Comparison of ENCODE assay signal across 20 cellular contexts in genomic region chr6:42220754-42221153, GRCh38. TPM values are rescaled to one million over a fixed set of nuclear protein-coding genes. Genes with fewer than 3 reads are reported as not detected.
DNase-seq lines count a peak whose midpoint lies in the region; ATAC-seq, FAIRE-seq and TF ChIP-seq lines count a peak whose summit lies in the region.
"Had no signal": no experiment of that assay in that cellular context is flagged by ENCODE, and none has a peak within 500 bp of the region (broad histone marks: within the 10 kb centered on the region; RNA-seq: fewer than 3 reads in every experiment).

No MANE protein-coding gene starts in this region.

- intact Hi-C loops in HepG2 (cut with micrococcal nuclease; ENCODE audit: unreplicated experiment) (no loop called here), right lobe of liver (cut with DNase I) (loop anchor here in 1 of 2 donors (10.0 kb wide), 1 partner anchor 56 kb away; no protein-coding TSS in a partner anchor), upper lobe of right lung (cut with DNase I) (no loop called here)

- H3K36me3 Mint-ChIP-seq in WTC11: 0 out of 2 replicates have a peak, but pooled peaks cover 2% of the 10 kb centered on the region

- peaks cover 12% of the 10 kb centered on the region for H3K79me2 ChIP-seq in HepG2 (ENCODE audit: insufficient read depth, low read length)
- peaks cover 18% of the 10 kb centered on the region for H3K79me2 ChIP-seq in OCI-LY3 (ENCODE audit: low read length)
- H3K79me2 ChIP-seq in H1 (ENCODE audit: control insufficient read depth in 1 of 2, insufficient read depth in 2 of 2, low read length in 2 of 2): peaks cover 0 to 9% of the 10 kb centered on the region in 2 experiments; a peak in 2 of 4 replicates

- TF ChIP-seq CTCF in HepG2 (CRISPR knock-in tag; IDR thresholded peaks at IDR 0.05) (no peak), right lobe of liver (IDR thresholded peaks at IDR 0.05) (no peak), OCI-LY3 (IDR thresholded peaks at IDR 0.05; ENCODE audit: low read depth, low read length) (no peak), H1 (IDR thresholded peaks at IDR 0.05; ENCODE audit: control extremely low read depth in 1 of 3, insufficient read depth in 1 of 3, low read depth in 1 of 3, low read length in 3 of 3) (no peak), WTC11 (IDR thresholded peaks at IDR 0.05) (no peak), upper lobe of right lung (IDR thresholded peaks at IDR 0.05) (no peak)

- H4K5ac ChIP-seq in H1 (ENCODE audit: insufficient read length, low read depth, low read length): no peak overlapping the region

- H2BK15ac ChIP-seq in H1 (ENCODE audit: low read length): peak overlapping the region; percentile 53; the same call in 1 of the 2 replicates

- no peak overlapping the region for H4K91ac ChIP-seq in H1 (replicated peaks; ENCODE audit: insufficient read length, low read length)

- no peaks in the 10 kb centered on the region for H3K9me3 Mint-ChIP-seq in WTC11
- H3K9me3 Mint-ChIP-seq: CD4-positive, alpha-beta memory T cell had no signal

- in situ Hi-C loops in HepG2 (cut with HindIII; ENCODE audit: extremely low pct_ligation_motif_present, low pct_unique_long_range_greater_than_20kb): loop anchor here (25.0 kb wide), 1 partner anchor 433 kb away; the partner anchor contains the start of genes FRS3, PRICKLE4 and TOMM6

- H3K27ac Mint-ChIP-seq in WTC11: no peak overlapping the region
- H3K27ac Mint-ChIP-seq: CD4-positive, alpha-beta memory T cell had no signal

- H3K27ac ChIP-seq in HepG2 (ENCODE audit: extremely low read length, insufficient read depth, low read length) (no peak overlapping the region), right lobe of liver (no peak overlapping the region), OCI-LY3 (ENCODE audit: low read length) (peak overlapping the region; percentile 80), H1 (ENCODE audit: low read depth, low read length) (no peak overlapping the region), upper lobe of right lung (no peak overlapping the region)
- H3K27ac ChIP-seq: HL-60 had no signal

- no peak overlapping the region for H4K8ac ChIP-seq in H1 (ENCODE audit: extremely low read depth, insufficient read depth, low read length)

- no peaks in the 10 kb centered on the region; the same call in 1 of the 2 replicates for H3K23me2 ChIP-seq in H1 (ENCODE audit: low read depth, low read length)

- H3K9ac ChIP-seq in HepG2 (ENCODE audit: insufficient read depth, low read depth, low read length) (no peak overlapping the region), OCI-LY3 (ENCODE audit: low read length) (peak overlapping the region; percentile 53; the same call in 1 of the 2 replicates), H1 (replicated peaks in 1 of 4; ENCODE audit: extremely low read depth in 1 of 4, low read depth in 3 of 4, low read length in 3 of 4) (no peak overlapping the region)

- no peak for TF ChIP-seq POLR2A in HepG2 (IDR thresholded peaks at IDR 0.05; ENCODE audit: insufficient read depth in 1 of 2, low read depth in 2 of 2, low read length in 2 of 2)
- TF ChIP-seq POLR2A in right lobe of liver (IDR thresholded peaks at IDR 0.05): no peak
- no peak for TF ChIP-seq POLR2A in H1 (IDR thresholded peaks at IDR 0.05; ENCODE audit: control extremely low read depth in 1 of 2, low read depth in 2 of 2, low read length in 2 of 2)

- H3K4me3 ChIP-seq in HepG2 (replicated peaks in 1 of 3; ENCODE audit: insufficient read depth in 1 of 3, low read depth in 2 of 3, low read length in 3 of 3) (no peak overlapping the region), right lobe of liver (no peak overlapping the region), OCI-LY3 (ENCODE audit: low read length) (peak overlapping the region; percentile 24; the same call in 1 of the 2 replicates), H1 (ENCODE audit: extremely low read depth in 1 of 4, insufficient read depth in 2 of 4, low read depth in 3 of 4, low read length in 4 of 4) (no peak overlapping the region), upper lobe of right lung (no peak overlapping the region)
- H3K4me3 ChIP-seq: HAP-1 had no signal

- H3K4me2 ChIP-seq in HepG2 (ENCODE audit: low read depth, low read length): no peak overlapping the region
- H3K4me2 ChIP-seq in OCI-LY3 (ENCODE audit: low read length): peak overlapping the region; percentile 70
- H3K4me2 ChIP-seq in H1 (ENCODE audit: insufficient read depth in 1 of 2, low read depth in 2 of 2, low read length in 2 of 2): no peak overlapping the region

- H2BK12ac ChIP-seq in H1 (ENCODE audit: low read depth, low read length): no peak overlapping the region

- H2BK20ac ChIP-seq in H1 (ENCODE audit: low read length): no peak overlapping the region

- H3K23ac ChIP-seq in H1 (ENCODE audit: insufficient read length): no peak overlapping the region

- H3K4me1 ChIP-seq in HepG2 (ENCODE audit: insufficient read depth, low read length) (peaks cover 58% of the 10 kb centered on the region), right lobe of liver (peaks cover 0 to 9% (median 4%) of the 10 kb centered on the region in 4 donors), OCI-LY3 (ENCODE audit: low read length) (peaks cover 66% of the 10 kb centered on the region), H1 (replicated peaks in 1 of 4; ENCODE audit: control insufficient read depth in 3 of 4, insufficient read depth in 4 of 4, low read length in 3 of 4) (no peaks in the 10 kb centered on the region; a peak in 1 of 7 replicates), upper lobe of right lung (peaks cover 9% of the 10 kb centered on the region)
- H3K4me1 ChIP-seq: BE2C had no signal

- TF ChIP-seq RAD21 in HepG2 (CRISPR knock-in tag; IDR thresholded peaks at IDR 0.05) (no peak), H1 (IDR thresholded peaks at IDR 0.05 in 1 of 2, conservative IDR thresholded peaks at IDR 0.05 in 1 of 2; ENCODE audit: low read depth in 2 of 2, low read length in 2 of 2) (no peak)

- FAIRE-seq in HepG2 (lab: Jason Lieb, UNC): no peak
- no peak for FAIRE-seq in H1 (lab: Jason Lieb, UNC)
- FAIRE-seq: HTR-8/SVneo had no signal

- H4K20me1 ChIP-seq in HepG2 (ENCODE audit: insufficient read depth, low read length) (no peaks in the 10 kb centered on the region), OCI-LY3 (ENCODE audit: insufficient read depth, low read length) (no peaks in the 10 kb centered on the region), H1 (replicated peaks in 1 of 2; ENCODE audit: control insufficient read depth in 1 of 2, insufficient read depth in 2 of 2, low read length in 2 of 2) (no peaks in the 10 kb centered on the region)

- no peak overlapping the region for H2AK5ac ChIP-seq in H1 (ENCODE audit: low read depth, low read length)

- no peak overlapping the region for H2BK120ac ChIP-seq in H1 (replicated peaks; ENCODE audit: low read depth, low read length)

- H2AFZ ChIP-seq in HepG2 (ENCODE audit: low read length) (no peak overlapping the region), OCI-LY3 (ENCODE audit: low read depth, low read length) (peak overlapping the region; percentile 48), H1 (ENCODE audit: low read length) (no peak overlapping the region)

- POLR2A ChIA-PET in HepG2 (lab: Yijun Ruan, JAX) (no interaction called here), H1 (lab: Charles Lee; ENCODE audit: partially characterized antibody) (interaction anchor here (1.2 to 1.6 kb wide), 3 partner anchors 78 to 123 kb away, joined by 3 to 5 read pairs (median 4); partner anchors contain the start of gene C6orf132), WTC11 (lab: Charles Lee) (no interaction called here)

- H3K4me1 Mint-ChIP-seq in WTC11: peaks cover 8% of the 10 kb centered on the region; the same call in 1 of the 2 replicates

- ATAC-seq in HepG2 (no peak), right lobe of liver (no peak), WTC11 (no peak), upper lobe of right lung (no peak)

- H3K79me1 ChIP-seq in H1 (ENCODE audit: low read depth, low read length): no peaks in the 10 kb centered on the region

- BruUV-seq in HepG2 (replicated peaks; lab: Mats Ljungman, UMichigan): no TSS peak

- no peak overlapping the region for H3K4ac ChIP-seq in H1 (replicated peaks; ENCODE audit: insufficient read length, low read depth, low read length)

- H3K18ac ChIP-seq in H1 (ENCODE audit: extremely low read depth, low read length): no peak overlapping the region

- no peak overlapping the region for H3K14ac ChIP-seq in H1 (ENCODE audit: insufficient read length)

- no peak overlapping the region for H2BK5ac ChIP-seq in H1 (ENCODE audit: low read depth, low read length)

- H3K56ac ChIP-seq in H1 (replicated peaks; ENCODE audit: insufficient read length, low read depth, low read length): no peak overlapping the region

- CTCF ChIA-PET in HepG2 (lab: Yijun Ruan, JAX; ENCODE audit: low intra/inter-chr PET ratio, low total read pairs) (no interaction called here), H1 (lab: Charles Lee; ENCODE audit: partially characterized antibody) (no interaction called here), WTC11 (lab: Charles Lee) (no interaction called here)

- DNase-seq in HepG2 (ENCODE audit: low spot score) (no peak), right lobe of liver (no peak), H1 (ENCODE audit: low read depth in 1 of 2, low spot score in 2 of 2) (no peak), WTC11 (ENCODE audit: low spot score) (no peak), upper lobe of right lung (no peak), HK-2 (ENCODE audit: unreplicated experiment) (no peak)
- DNase-seq: BE2C; CD4-positive, alpha-beta memory T cell; DMS79 treated with DMSO at 0.1 percent for 48 hours; NCI-H1048; NCI-H1436 treated with DMSO at 0.1 percent for 48 hours; NCI-H2029 treated with DMSO at 0.1 percent for 48 hours; NCI-H510A; NCI-H774; Right ventricle myocardium superior had no signal

- H3K9me3 ChIP-seq in HepG2 (ENCODE audit: low read length): no peaks in the 10 kb centered on the region
- no peaks in the 10 kb centered on the region for H3K9me3 ChIP-seq in right lobe of liver
- no peaks in the 10 kb centered on the region for H3K9me3 ChIP-seq in OCI-LY3 (ENCODE audit: insufficient read depth, low read length)
- no peaks in the 10 kb centered on the region for H3K9me3 ChIP-seq in H1 (ENCODE audit: insufficient read depth in 2 of 2, low read depth in 1 of 2, low read length in 1 of 2)
- no peaks in the 10 kb centered on the region for H3K9me3 ChIP-seq in upper lobe of right lung
- H3K9me3 ChIP-seq: BE2C, HAP-1 had no signal

- TF ChIP-seq EP300 in HepG2 (IDR thresholded peaks at IDR 0.05; ENCODE audit: low read depth in 2 of 2, low read length in 2 of 2) (no peak), HepG2 (CRISPR knock-in tag; IDR thresholded peaks at IDR 0.05; ENCODE audit: borderline replicate concordance) (no peak), H1 (IDR thresholded peaks at IDR 0.05; ENCODE audit: borderline replicate concordance in 1 of 2, low read depth in 2 of 2, low read length in 2 of 2) (no peak)

- H3K27me3 ChIP-seq in HepG2 (ENCODE audit: control insufficient read depth in 1 of 2, insufficient read depth in 2 of 2, low read length in 2 of 2) (no peaks in the 10 kb centered on the region; a peak in 1 of 5 replicates), right lobe of liver (no peaks in the 10 kb centered on the region), OCI-LY3 (ENCODE audit: low read depth, low read length) (no peaks in the 10 kb centered on the region), H1 (replicated peaks in 1 of 4; ENCODE audit: control insufficient read depth in 3 of 4, extremely low read depth in 1 of 4, insufficient read depth in 3 of 4, low read length in 3 of 4) (no peaks in the 10 kb centered on the region), upper lobe of right lung (no peaks in the 10 kb centered on the region)
- H3K27me3 ChIP-seq: BE2C had no signal

- H3K36me3 ChIP-seq in HepG2 (replicated peaks in 1 of 2; ENCODE audit: control insufficient read depth in 1 of 2, insufficient read depth in 2 of 2, low read length in 2 of 2): no peaks in the 10 kb centered on the region
- no peaks in the 10 kb centered on the region for H3K36me3 ChIP-seq in right lobe of liver
- H3K36me3 ChIP-seq in OCI-LY3 (replicated peaks; ENCODE audit: low read depth, low read length): no peaks in the 10 kb centered on the region
- H3K36me3 ChIP-seq in H1 (ENCODE audit: control insufficient read depth in 2 of 4, insufficient read depth in 4 of 4, low read length in 3 of 4): no peaks in the 10 kb centered on the region
- no peaks in the 10 kb centered on the region for H3K36me3 ChIP-seq in upper lobe of right lung
- H3K36me3 ChIP-seq: BE2C, HAP-1 had no signal

- H3K4me3 Mint-ChIP-seq in WTC11: no peak overlapping the region
- H3K4me3 Mint-ChIP-seq: CD4-positive, alpha-beta memory T cell had no signal

- 39% methylated on average over 7 of the region's 7 CpGs for WGBS in HepG2 (ENCODE audit: low lambda C conversion rate)
- WGBS in right lobe of liver (ENCODE audit: insufficient coverage, low coverage, low lambda C conversion rate, missing lambda C conversion rate): 69% methylated on average over 6 of the region's 7 CpGs
- 94% methylated on average over 7 of the region's 7 CpGs; no CpG with 5 or more reads in 1 of the 2 experiments for WGBS in H1 (ENCODE audit: extremely low coverage in 1 of 2, insufficient coverage in 1 of 2, insufficient read length in 1 of 2, insufficient replicate concordance in 2 of 2, low coverage in 1 of 2, low lambda C conversion rate in 2 of 2, missing lambda C conversion rate in 1 of 2), 2 experiments

- H3K27me3 Mint-ChIP-seq in WTC11 (ENCODE audit: low read depth): no peaks in the 10 kb centered on the region
- H3K27me3 Mint-ChIP-seq: CD4-positive, alpha-beta memory T cell had no signal

RNA-seq across cellular contexts. Expression of gene MRPS10, which starts 3.1 kb away (rescaled TPM):
- total RNA-seq in HepG2 (2016; rRNA removed; fragmentation: Illumina TruSeq; extraction: Trizol): 54.6 and 79.2 TPM in 2 replicates
- 12.2 and 13.6 TPM in 2 replicates for total RNA-seq in HepG2 (2016; cell fraction: cytosol; rRNA removed; fragmentation: Illumina TruSeq; extraction: Trizol; ENCODE audit: low read depth)
- 55.4 and 85.0 TPM in 2 replicates for total RNA-seq in HepG2 (2016; cell fraction: insoluble cytoplasmic fraction; rRNA removed; fragmentation: Illumina TruSeq; extraction: Trizol)
- 37.8 and 41.2 TPM in 2 replicates for total RNA-seq in HepG2 (2016; cell fraction: membrane; rRNA removed; fragmentation: Illumina TruSeq; extraction: Trizol)
- total RNA-seq in HepG2 (2016; cell fraction: nucleus; rRNA removed; fragmentation: Illumina TruSeq; extraction: Trizol): 20.0 and 20.7 TPM in 2 replicates
- polyA plus RNA-seq in HepG2 (2011; rRNA removed): 22.8 and 31.7 TPM in 2 replicates
- 16.1 and 23.7 TPM in 2 replicates for polyA plus RNA-seq in HepG2 (2011; cell fraction: cytosol; rRNA removed)
- 4.2 and 5.9 TPM in 2 replicates for polyA plus RNA-seq in HepG2 (2011; cell fraction: nucleus; rRNA removed)
- 22.8 and 28.4 TPM in 2 replicates for polyA plus RNA-seq in HepG2 (2012)
- polyA plus RNA-seq in HepG2 (2016; cell fraction: cytosol; fragmentation: Illumina TruSeq; extraction: Trizol; ENCODE audit: low read depth): 14.5 and 15.5 TPM in 2 replicates
- 81.8 and 85.5 TPM in 2 replicates for polyA plus RNA-seq in HepG2 (2016; cell fraction: insoluble cytoplasmic fraction; fragmentation: Illumina TruSeq; extraction: Trizol; ENCODE audit: low read depth)
- polyA plus RNA-seq in HepG2 (2016; cell fraction: membrane; fragmentation: Illumina TruSeq; extraction: Trizol; ENCODE audit: low read depth): 32.1 and 36.3 TPM in 2 replicates
- polyA plus RNA-seq in HepG2 (2016; cell fraction: nucleus; fragmentation: Illumina TruSeq; extraction: Trizol; ENCODE audit: insufficient read depth, low read depth): 30.6 and 31.3 TPM in 2 replicates
- polyA minus RNA-seq in HepG2 (2011; rRNA and poly(A)+ RNA removed; ENCODE audit: low replicate concordance): 5.2 and 11.4 TPM in 2 replicates
- polyA minus RNA-seq in HepG2 (2011; cell fraction: cytosol; rRNA and poly(A)+ RNA removed): 13.1 and 14.4 TPM in 2 replicates
- polyA minus RNA-seq in HepG2 (2011; cell fraction: nucleus; rRNA and poly(A)+ RNA removed): 12.4 and 15.7 TPM in 2 replicates
- 10 to 100 TPM; 17.7 to 35.3 (median 20.1) TPM for total RNA-seq in right lobe of liver
- total RNA-seq in H1 (2021; fragmentation: NEBNext Ultra II Directional; extraction: Animal tissue kit (Norgen Biotek cat#: 25700)): 32.0 and 33.6 TPM in 2 replicates
- polyA plus RNA-seq in H1 (2011; rRNA removed): 13.2 and 20.5 TPM in 2 replicates
- 28.0 TPM for polyA plus RNA-seq in H1 (2011; cell fraction: cytosol; rRNA removed)
- 5.8 TPM for polyA plus RNA-seq in H1 (2011; cell fraction: nucleus; rRNA removed)
- polyA plus RNA-seq in H1 (2012, experiment 1 of 2): 17.5 to 26.9 TPM (median 19.3 TPM) in 4 replicates
- 4.3 TPM for polyA plus RNA-seq in H1 (2012, experiment 2 of 2)
- polyA plus RNA-seq in H1 (2013, experiment 1 of 2): 30.8 TPM
- 33.4 TPM for polyA plus RNA-seq in H1 (2013, experiment 2 of 2)
- 10.7 and 13.1 TPM in 2 replicates for polyA minus RNA-seq in H1 (2011; rRNA and poly(A)+ RNA removed)
- polyA minus RNA-seq in H1 (2011; cell fraction: cytosol; rRNA and poly(A)+ RNA removed): 8.7 TPM
- polyA minus RNA-seq in H1 (2011; cell fraction: nucleus; rRNA and poly(A)+ RNA removed): 9.8 TPM
- 30.7 to 32.9 TPM (median 31.3 TPM) in 3 replicates for total RNA-seq in WTC11 (2021)
- total RNA-seq in upper lobe of right lung: 24.8 TPM

RNA-seq across cellular contexts. Expression of gene GUCA1B, which starts 26.0 kb away (rescaled TPM):
- 0.31 and 0.75 TPM in 2 replicates for total RNA-seq in HepG2 (2016; rRNA removed; fragmentation: Illumina TruSeq; extraction: Trizol)
- not detected in 2 replicates for total RNA-seq in HepG2 (2016; cell fraction: cytosol; rRNA removed; fragmentation: Illumina TruSeq; extraction: Trizol; ENCODE audit: low read depth)
- 0.22 and 0.26 TPM in 2 replicates for total RNA-seq in HepG2 (2016; cell fraction: insoluble cytoplasmic fraction; rRNA removed; fragmentation: Illumina TruSeq; extraction: Trizol)
- 0.28 TPM in 1 of 2 replicates, not detected in the other for total RNA-seq in HepG2 (2016; cell fraction: membrane; rRNA removed; fragmentation: Illumina TruSeq; extraction: Trizol)
- 0.34 and 0.47 TPM in 2 replicates for total RNA-seq in HepG2 (2016; cell fraction: nucleus; rRNA removed; fragmentation: Illumina TruSeq; extraction: Trizol)
- polyA plus RNA-seq in HepG2 (2011; rRNA removed): 0.58 and 0.74 TPM in 2 replicates
- polyA plus RNA-seq in HepG2 (2011; cell fraction: cytosol; rRNA removed): 0.23 and 0.40 TPM in 2 replicates
- 2.1 and 2.6 TPM in 2 replicates for polyA plus RNA-seq in HepG2 (2011; cell fraction: nucleus; rRNA removed)
- 0.72 and 1.5 TPM in 2 replicates for polyA plus RNA-seq in HepG2 (2012)
- polyA plus RNA-seq in HepG2 (2016; cell fraction: cytosol; fragmentation: Illumina TruSeq; extraction: Trizol; ENCODE audit: low read depth): not detected in 2 replicates
- polyA plus RNA-seq in HepG2 (2016; cell fraction: insoluble cytoplasmic fraction; fragmentation: Illumina TruSeq; extraction: Trizol; ENCODE audit: low read depth): 0.38 and 0.50 TPM in 2 replicates
- 0.17 and 0.26 TPM in 2 replicates for polyA plus RNA-seq in HepG2 (2016; cell fraction: membrane; fragmentation: Illumina TruSeq; extraction: Trizol; ENCODE audit: low read depth)
- 0.89 and 2.5 TPM in 2 replicates for polyA plus RNA-seq in HepG2 (2016; cell fraction: nucleus; fragmentation: Illumina TruSeq; extraction: Trizol; ENCODE audit: insufficient read depth, low read depth)
- polyA minus RNA-seq in HepG2 (2011; rRNA and poly(A)+ RNA removed; ENCODE audit: low replicate concordance): 0.19 and 0.26 TPM in 2 replicates
- polyA minus RNA-seq in HepG2 (2011; cell fraction: cytosol; rRNA and poly(A)+ RNA removed): not detected in 2 replicates
- 0.90 and 0.99 TPM in 2 replicates for polyA minus RNA-seq in HepG2 (2011; cell fraction: nucleus; rRNA and poly(A)+ RNA removed)
- total RNA-seq in right lobe of liver: under 1 TPM in 5 of 6 experiments, not detected in 1; 0.25 to 0.93 (median 0.68) TPM
- 0.98 and 1.4 TPM in 2 replicates for total RNA-seq in H1 (2021; fragmentation: NEBNext Ultra II Directional; extraction: Animal tissue kit (Norgen Biotek cat#: 25700))
- 0.53 and 1.4 TPM in 2 replicates for polyA plus RNA-seq in H1 (2011; rRNA removed)
- 0.87 TPM for polyA plus RNA-seq in H1 (2011; cell fraction: cytosol; rRNA removed)
- polyA plus RNA-seq in H1 (2011; cell fraction: nucleus; rRNA removed): 1.2 TPM
- 1.3 to 2.4 TPM (median 2.3 TPM) in 4 replicates for polyA plus RNA-seq in H1 (2012, experiment 1 of 2)
- not detected for polyA plus RNA-seq in H1 (2012, experiment 2 of 2)
- 0.26 TPM for polyA plus RNA-seq in H1 (2013, experiment 1 of 2)
- 0.26 TPM for polyA plus RNA-seq in H1 (2013, experiment 2 of 2)
- polyA minus RNA-seq in H1 (2011; rRNA and poly(A)+ RNA removed): 0.76 and 0.83 TPM in 2 replicates
- polyA minus RNA-seq in H1 (2011; cell fraction: cytosol; rRNA and poly(A)+ RNA removed): not detected
- polyA minus RNA-seq in H1 (2011; cell fraction: nucleus; rRNA and poly(A)+ RNA removed): 0.60 TPM
- 2.0 to 3.7 TPM (median 2.7 TPM) in 3 replicates for total RNA-seq in WTC11 (2021)
- total RNA-seq in upper lobe of right lung: 0.84 TPM
- total RNA-seq: G401 had no signal

RNA-seq across cellular contexts. Expression of gene GUCA1A, which starts 47.6 kb away (rescaled TPM):
- not detected in 2 replicates for total RNA-seq in HepG2 (2016; rRNA removed; fragmentation: Illumina TruSeq; extraction: Trizol)
- total RNA-seq in HepG2 (2016; cell fraction: cytosol; rRNA removed; fragmentation: Illumina TruSeq; extraction: Trizol; ENCODE audit: low read depth): not detected in 2 replicates
- not detected in 2 replicates for total RNA-seq in HepG2 (2016; cell fraction: insoluble cytoplasmic fraction; rRNA removed; fragmentation: Illumina TruSeq; extraction: Trizol)
- not detected in 2 replicates for total RNA-seq in HepG2 (2016; cell fraction: membrane; rRNA removed; fragmentation: Illumina TruSeq; extraction: Trizol)
- not detected in 2 replicates for total RNA-seq in HepG2 (2016; cell fraction: nucleus; rRNA removed; fragmentation: Illumina TruSeq; extraction: Trizol)
- polyA plus RNA-seq in HepG2 (2011; rRNA removed): not detected in 2 replicates
- not detected in 2 replicates for polyA plus RNA-seq in HepG2 (2011; cell fraction: cytosol; rRNA removed)
- polyA plus RNA-seq in HepG2 (2011; cell fraction: nucleus; rRNA removed): not detected in 2 replicates
- polyA plus RNA-seq in HepG2 (2012): not detected in 2 replicates
- not detected in 2 replicates for polyA plus RNA-seq in HepG2 (2016; cell fraction: cytosol; fragmentation: Illumina TruSeq; extraction: Trizol; ENCODE audit: low read depth)
- polyA plus RNA-seq in HepG2 (2016; cell fraction: insoluble cytoplasmic fraction; fragmentation: Illumina TruSeq; extraction: Trizol; ENCODE audit: low read depth): not detected in 2 replicates
- not detected in 2 replicates for polyA plus RNA-seq in HepG2 (2016; cell fraction: membrane; fragmentation: Illumina TruSeq; extraction: Trizol; ENCODE audit: low read depth)
- not detected in 2 replicates for polyA plus RNA-seq in HepG2 (2016; cell fraction: nucleus; fragmentation: Illumina TruSeq; extraction: Trizol; ENCODE audit: insufficient read depth, low read depth)
- polyA minus RNA-seq in HepG2 (2011; rRNA and poly(A)+ RNA removed; ENCODE audit: low replicate concordance): not detected in 2 replicates
- not detected in 2 replicates for polyA minus RNA-seq in HepG2 (2011; cell fraction: cytosol; rRNA and poly(A)+ RNA removed)
- polyA minus RNA-seq in HepG2 (2011; cell fraction: nucleus; rRNA and poly(A)+ RNA removed): not detected in 2 replicates
- total RNA-seq in right lobe of liver: not detected
- total RNA-seq in H1 (2021; fragmentation: NEBNext Ultra II Directional; extraction: Animal tissue kit (Norgen Biotek cat#: 25700)): 4.6 and 5.2 TPM in 2 replicates
- polyA plus RNA-seq in H1 (2011; rRNA removed): 23.4 and 24.6 TPM in 2 replicates
- 18.1 TPM for polyA plus RNA-seq in H1 (2011; cell fraction: cytosol; rRNA removed)
- polyA plus RNA-seq in H1 (2011; cell fraction: nucleus; rRNA removed): 11.5 TPM
- 7.1 to 11.5 TPM (median 9.3 TPM) in 4 replicates for polyA plus RNA-seq in H1 (2012, experiment 1 of 2)
- polyA plus RNA-seq in H1 (2012, experiment 2 of 2): 8.3 TPM
- 3.1 TPM for polyA plus RNA-seq in H1 (2013, experiment 1 of 2)
- 3.5 TPM for polyA plus RNA-seq in H1 (2013, experiment 2 of 2)
- polyA minus RNA-seq in H1 (2011; rRNA and poly(A)+ RNA removed): 7.7 and 9.4 TPM in 2 replicates
- polyA minus RNA-seq in H1 (2011; cell fraction: cytosol; rRNA and poly(A)+ RNA removed): 2.9 TPM
- polyA minus RNA-seq in H1 (2011; cell fraction: nucleus; rRNA and poly(A)+ RNA removed): 6.3 TPM
- 10.9 to 12.9 TPM (median 12.5 TPM) in 3 replicates for total RNA-seq in WTC11 (2021)
- total RNA-seq in upper lobe of right lung: not detected
- total RNA-seq: CD4-positive, alpha-beta memory T cell; G401; Right ventricle myocardium superior had no signal
- polyA plus RNA-seq: CD4-positive, alpha-beta memory T cell had no signal
